9 cellular contexts compared by ENCODE assay signal in the genomic region with DNA sequence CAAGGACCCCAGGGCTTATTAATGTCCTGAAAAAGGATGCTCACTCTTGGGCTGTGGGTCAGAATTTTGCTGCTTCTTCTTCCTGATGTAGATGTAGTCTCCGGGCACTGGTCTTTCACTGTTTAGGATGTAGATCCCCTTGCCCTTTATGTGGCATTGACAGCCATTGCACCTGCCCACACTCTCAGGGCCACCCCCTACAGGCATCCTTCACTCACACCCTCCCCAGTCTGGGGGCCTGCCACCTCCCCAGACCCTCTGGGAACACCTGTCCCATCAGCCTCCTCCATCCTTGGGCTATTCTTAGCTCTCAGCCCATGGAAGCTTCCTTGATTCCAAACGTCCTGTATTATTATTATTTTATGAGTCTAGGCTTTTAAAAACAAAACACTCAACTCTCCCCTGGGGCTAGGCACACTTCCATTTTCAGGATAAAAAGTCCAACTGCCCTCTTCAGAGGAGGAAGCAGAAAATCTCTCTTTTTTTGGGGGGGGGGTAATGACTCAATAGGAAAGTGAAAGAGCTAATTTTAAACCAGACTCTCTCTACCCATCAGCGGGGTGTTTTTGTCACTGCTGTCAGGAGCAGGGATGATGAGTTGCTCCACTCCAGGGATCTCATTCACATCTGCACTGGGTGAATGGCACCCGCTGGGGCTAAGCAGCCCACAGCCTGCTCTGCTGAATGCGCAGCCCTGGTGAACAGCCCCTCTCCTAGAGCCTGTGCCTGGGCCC. TPM values are rescaled to one million over a fixed set of nuclear protein-coding genes. Genes with fewer than 3 reads are reported as not detected.
DNase-seq lines count a peak whose midpoint lies in the region; ATAC-seq, FAIRE-seq and TF ChIP-seq lines count a peak whose summit lies in the region.
"Had no signal": no experiment of that assay in that cellular context is flagged by ENCODE, and none has a peak within 500 bp of the region (broad histone marks: within the 10 kb centered on the region; RNA-seq: fewer than 3 reads in every experiment).

No MANE protein-coding gene starts in this region.

- H3K36me3 Mint-ChIP-seq in activated naive CD8-positive, alpha-beta T cell treated with anti-CD3 and anti-CD28 coated beads for 36 hours = no peaks in the 10 kb centered on the region

- H3K4me1 ChIP-seq in left lung = peaks cover 0 to 3% of the 10 kb centered on the region in 2 donors
- H3K4me1 ChIP-seq in stomach = peaks cover 4 to 8% (median 5%) of the 10 kb centered on the region in 4 donors

- intact Hi-C loops in left lung (cut with DNase I) = loop anchor here in 1 of 2 donors (10.0 kb wide), 1 partner anchor 120 kb away; no protein-coding TSS in a partner anchor
- intact Hi-C loops in stomach (cut with DNase I; ENCODE audit: low total_unique reads) = loop anchor here (10.0 kb wide), 1 partner anchor 510 kb away; no protein-coding TSS in a partner anchor

- H3K9me3 ChIP-seq in left lung (peaks cover 0 to 19% of the 10 kb centered on the region in 2 donors), MG63 (no peaks in the 10 kb centered on the region; the same call in 1 of the 2 replicates), stomach (peaks cover 0 to 14% (median 12%) of the 10 kb centered on the region in 4 donors)

- H3K4me3 ChIP-seq in left lung (no peak overlapping the region), MG63 (no peak overlapping the region), stomach (no peak overlapping the region)

- 58 to 79% (median 67%) methylated on average over 4 to 5 of the region's 5 CpGs for WGBS in stomach, 5 donors

- TF ChIP-seq EP300 in stomach (IDR thresholded peaks at IDR 0.05) = no peak

- TF ChIP-seq POLR2A in GM12892 (IDR thresholded peaks at IDR 0.05; ENCODE audit: low read depth, low read length) (no peak), stomach (IDR thresholded peaks at IDR 0.05) (no peak)

- ATAC-seq in GM19438 (IDR thresholded peaks at IDR 0.05; ENCODE audit: low read depth, unreplicated experiment) = peak; percentile 82
- ATAC-seq in HG03280 (IDR thresholded peaks at IDR 0.05; ENCODE audit: unreplicated experiment) = peak; percentile 57
- ATAC-seq in left lung = no peak

- H3K36me3 ChIP-seq in left lung = no peaks in the 10 kb centered on the region
- H3K36me3 ChIP-seq in MG63 = no peaks in the 10 kb centered on the region
- no peaks in the 10 kb centered on the region for H3K36me3 ChIP-seq in stomach

- DNase-seq in GM12892 (ENCODE audit: insufficient read length) (peak; percentile 64), left lung (no peak), MG63 (no peak), NCI-H1105 (lab: John Stamatoyannopoulos, UW) (no peak), stomach (no peak)
- DNase-seq in activated naive CD8-positive, alpha-beta T cell treated with anti-CD3 and anti-CD28 coated beads for 36 hours = peak; percentile 31

- TF ChIP-seq CTCF in left lung (IDR thresholded peaks at IDR 0.05) (no peak), stomach (IDR thresholded peaks at IDR 0.05) (no peak)

- peaks cover 12% of the 10 kb centered on the region for H3K27me3 Mint-ChIP-seq in activated naive CD8-positive, alpha-beta T cell treated with anti-CD3 and anti-CD28 coated beads for 36 hours

- FAIRE-seq in GM12892 (lab: Jason Lieb, UNC) = peak; percentile 91

- H3K27ac ChIP-seq in left lung (no peak overlapping the region), stomach (no peak overlapping the region)

- H3K9me3 Mint-ChIP-seq in activated naive CD8-positive, alpha-beta T cell treated with anti-CD3 and anti-CD28 coated beads for 36 hours = peaks cover 10% of the 10 kb centered on the region

- H3K27ac Mint-ChIP-seq in activated naive CD8-positive, alpha-beta T cell treated with anti-CD3 and anti-CD28 coated beads for 36 hours = peak overlapping the region; percentile 31

- H3K4me3 Mint-ChIP-seq in activated naive CD8-positive, alpha-beta T cell treated with anti-CD3 and anti-CD28 coated beads for 36 hours = no peak overlapping the region

- peaks cover 0 to 11% of the 10 kb centered on the region in 2 donors for H3K27me3 ChIP-seq in left lung
- H3K27me3 ChIP-seq in MG63 = no peaks in the 10 kb centered on the region
- peaks cover 0 to 12% (median 0%) of the 10 kb centered on the region in 3 donors for H3K27me3 ChIP-seq in stomach

- peaks cover 14% of the 10 kb centered on the region for H3K4me1 Mint-ChIP-seq in activated naive CD8-positive, alpha-beta T cell treated with anti-CD3 and anti-CD28 coated beads for 36 hours

RNA-seq across cellular contexts. Expression of a gene that starts 11.5 kb away (rescaled TPM):
- not detected for polyA plus RNA-seq in GM12892 (2012; ENCODE audit: missing spikeins)
- under 1 TPM; 0.88 to 0.99 TPM for total RNA-seq in activated naive CD8-positive, alpha-beta T cell treated with anti-CD3 and anti-CD28 coated beads for 36 hours
- 1 to 10 TPM in 1 of 2 donors, under 1 TPM in 1; 0.99 to 3.3 TPM for total RNA-seq in left lung
- total RNA-seq in MG63 (2014; rRNA removed; shearing (Covaris generic); ENCODE audit: low replicate concordance) = 0.10 TPM in 1 of 2 replicates, not detected in the other
- 1 to 10 TPM in 1 of 5 donors, under 1 TPM in 1, not detected in 3; 0.18 to 4.1 TPM for total RNA-seq in stomach
- 1 to 10 TPM in 1 of 3 donors, not detected in 2; 1.5 TPM for polyA plus RNA-seq in stomach
- total RNA-seq: fibroblast of villous mesenchyme had no signal

RNA-seq across cellular contexts. Expression of a gene that starts 28.5 kb away (rescaled TPM):
- not detected for polyA plus RNA-seq in GM12892 (2012; ENCODE audit: missing spikeins)
- total RNA-seq in activated naive CD8-positive, alpha-beta T cell treated with anti-CD3 and anti-CD28 coated beads for 36 hours = not detected
- total RNA-seq in left lung (under 1 TPM in 1 of 2 donors, not detected in 1; 0.23 TPM), stomach (not detected)
- total RNA-seq in MG63 (2014; rRNA removed; shearing (Covaris generic); ENCODE audit: low replicate concordance) = not detected in 2 replicates
- under 1 TPM in 1 of 3 donors, not detected in 2; 0.61 TPM for polyA plus RNA-seq in stomach
- total RNA-seq: fibroblast of villous mesenchyme had no signal

Comparison
In these comparisons a context has a peak if more than half of its experiments do, and no peak if none do; other contexts are left out.
1. DNase-seq: peak in GM12892 (single experiment) and activated naive CD8-positive, alpha-beta T cell treated with anti-CD3 and anti-CD28 coated beads for 36 hours (single experiment); none in left lung (0 of 2), MG63 (single experiment), NCI-H1105 (single experiment) and stomach (single experiment).